ENCODE assay signal across 8 cellular contexts in the genomic region with DNA sequence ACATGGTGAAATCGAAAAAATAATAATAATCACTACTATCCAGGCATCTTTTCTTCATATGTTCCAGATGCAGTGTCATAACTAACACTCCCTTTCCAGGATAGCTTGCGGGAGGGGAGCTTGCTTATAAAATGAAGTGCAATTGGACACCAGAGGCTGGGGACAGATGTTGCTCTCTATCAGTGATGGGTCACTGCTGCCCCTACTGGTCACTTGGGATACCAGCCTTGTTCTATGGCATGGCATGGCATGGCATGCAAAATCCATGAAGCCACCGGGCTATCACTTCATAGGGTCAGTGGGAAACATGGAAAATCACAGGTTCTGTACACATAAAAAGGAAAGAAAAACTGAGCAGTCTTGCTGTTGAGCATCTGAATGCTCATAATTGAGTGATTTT.
DNase-seq lines count a peak whose midpoint lies in the region; ATAC-seq, FAIRE-seq and TF ChIP-seq lines count a peak whose summit lies in the region.

No MANE protein-coding gene starts in this region.

- H2BK120ac ChIP-seq in H1 (replicated peaks; ENCODE audit: low read depth, low read length): no peak overlapping the region

- intact Hi-C loops in left ventricle myocardium inferior (cut with micrococcal nuclease): no loop called here
- intact Hi-C loops in Panc1 (cut with micrococcal nuclease; ENCODE audit: unreplicated experiment): no loop called here

- no peak overlapping the region for H2BK15ac ChIP-seq in H1 (ENCODE audit: low read length)

- H2AK5ac ChIP-seq in H1 (ENCODE audit: low read depth, low read length): no peak overlapping the region

- H3K9me3 ChIP-seq in left ventricle myocardium inferior (replicated peaks) (no peaks in the 10 kb centered on the region), right atrium auricular region (no peaks in the 10 kb centered on the region), Panc1 (ENCODE audit: control insufficient read depth, insufficient read depth, low read depth, low read length) (no peaks in the 10 kb centered on the region), H1 (ENCODE audit: insufficient read depth in 2 of 2, low read depth in 1 of 2, low read length in 1 of 2) (no peaks in the 10 kb centered on the region), small intestine (ENCODE audit: control insufficient read depth, low read depth) (no peaks in the 10 kb centered on the region)

- H3K27me3 ChIP-seq in left ventricle myocardium inferior (ENCODE audit: low read depth): no peaks in the 10 kb centered on the region
- no peaks in the 10 kb centered on the region for H3K27me3 ChIP-seq in right atrium auricular region
- no peaks in the 10 kb centered on the region for H3K27me3 ChIP-seq in Panc1 (ENCODE audit: control insufficient read depth, insufficient read depth, low read length)
- no peaks in the 10 kb centered on the region for H3K27me3 ChIP-seq in H1 (replicated peaks in 1 of 4; ENCODE audit: control insufficient read depth in 3 of 4, extremely low read depth in 1 of 4, insufficient read depth in 3 of 4, low read length in 3 of 4)
- no peaks in the 10 kb centered on the region for H3K27me3 ChIP-seq in small intestine (ENCODE audit: control insufficient read depth in 2 of 2, insufficient read depth in 2 of 2, low read length in 2 of 2)

- no peak overlapping the region for H2AFZ ChIP-seq in H1 (ENCODE audit: low read length)

- no peak overlapping the region for H3K56ac ChIP-seq in H1 (replicated peaks; ENCODE audit: insufficient read length, low read depth, low read length)

- 75% methylated on average over 2 of the region's 3 CpGs; no CpG with 5 or more reads in 1 of the 2 experiments for WGBS in H1 (ENCODE audit: extremely low coverage in 1 of 2, insufficient coverage in 1 of 2, insufficient read length in 1 of 2, insufficient replicate concordance in 2 of 2, low coverage in 1 of 2, low lambda C conversion rate in 2 of 2, missing lambda C conversion rate in 1 of 2), 2 experiments
- 66 to 75% (median 73%) methylated on average over 3 of the region's 3 CpGs for WGBS in small intestine, 3 donors

- H4K20me1 ChIP-seq in H1 (replicated peaks in 1 of 2; ENCODE audit: control insufficient read depth in 1 of 2, insufficient read depth in 2 of 2, low read length in 2 of 2): no peaks in the 10 kb centered on the region

- H3K23ac ChIP-seq in H1 (ENCODE audit: insufficient read length): no peak overlapping the region

- H3K4me2 ChIP-seq in H1 (ENCODE audit: insufficient read depth in 1 of 2, low read depth in 2 of 2, low read length in 2 of 2): no peak overlapping the region

- no peak for TF ChIP-seq EP300 in H1 (IDR thresholded peaks at IDR 0.05; ENCODE audit: borderline replicate concordance in 1 of 2, low read depth in 2 of 2, low read length in 2 of 2)

- no peak overlapping the region for H4K91ac ChIP-seq in H1 (replicated peaks; ENCODE audit: insufficient read length, low read length)

- H3K23me2 ChIP-seq in H1 (ENCODE audit: low read depth, low read length): no peaks in the 10 kb centered on the region

- peak; percentile 52 for ATAC-seq in HG02642 (IDR thresholded peaks at IDR 0.05; ENCODE audit: poor library complexity, unreplicated experiment)
- no peak for ATAC-seq in Panc1
- ATAC-seq in GM18868 (IDR thresholded peaks at IDR 0.05; ENCODE audit: unreplicated experiment): no peak

- H3K18ac ChIP-seq in H1 (ENCODE audit: extremely low read depth, low read length): no peak overlapping the region

- H4K5ac ChIP-seq in H1 (ENCODE audit: insufficient read length, low read depth, low read length): no peak overlapping the region

- H3K4me1 ChIP-seq in left ventricle myocardium inferior (no peaks in the 10 kb centered on the region), right atrium auricular region (no peaks in the 10 kb centered on the region), Panc1 (ENCODE audit: control insufficient read depth, insufficient read depth, low read length) (no peaks in the 10 kb centered on the region), H1 (replicated peaks in 1 of 4; ENCODE audit: control insufficient read depth in 3 of 4, insufficient read depth in 4 of 4, low read length in 3 of 4) (no peaks in the 10 kb centered on the region), small intestine (ENCODE audit: control insufficient read depth in 2 of 2, insufficient read depth in 1 of 2, low read depth in 1 of 2, low read length in 1 of 2) (no peaks in the 10 kb centered on the region)

- in situ Hi-C loops in Panc1 (cut with HindIII; ENCODE audit: low pct_unique_long_range_greater_than_20kb, low sequenced_read_pairs): no loop called here

- H3K4ac ChIP-seq in H1 (replicated peaks; ENCODE audit: insufficient read length, low read depth, low read length): no peak overlapping the region

- TF ChIP-seq CTCF in left ventricle myocardium inferior (IDR thresholded peaks at IDR 0.05; ENCODE audit: borderline replicate concordance) (peak; percentile 32), right atrium auricular region (IDR thresholded peaks at IDR 0.05) (peak in 1 of 2 donors; percentile 39), Panc1 (IDR thresholded peaks at IDR 0.05) (peak; percentile 60), H1 (IDR thresholded peaks at IDR 0.05; ENCODE audit: control extremely low read depth in 1 of 3, insufficient read depth in 1 of 3, low read depth in 1 of 3, low read length in 3 of 3) (peak; percentile 58 to 69 (median 68))

- no peak for TF ChIP-seq POLR2A in H1 (IDR thresholded peaks at IDR 0.05; ENCODE audit: control extremely low read depth in 1 of 2, low read depth in 2 of 2, low read length in 2 of 2)

- no peak overlapping the region for H2BK12ac ChIP-seq in H1 (ENCODE audit: low read depth, low read length)

- no peaks in the 10 kb centered on the region for H3K36me3 ChIP-seq in left ventricle myocardium inferior
- H3K36me3 ChIP-seq in right atrium auricular region: no peaks in the 10 kb centered on the region
- no peaks in the 10 kb centered on the region for H3K36me3 ChIP-seq in Panc1 (ENCODE audit: control insufficient read depth, insufficient read depth, low read length)
- no peaks in the 10 kb centered on the region for H3K36me3 ChIP-seq in H1 (ENCODE audit: control insufficient read depth in 2 of 4, insufficient read depth in 4 of 4, low read length in 3 of 4)
- no peaks in the 10 kb centered on the region for H3K36me3 ChIP-seq in small intestine (ENCODE audit: control insufficient read depth in 2 of 2, insufficient read depth in 2 of 2, low read length in 2 of 2)

- H2BK20ac ChIP-seq in H1 (ENCODE audit: low read length): no peak overlapping the region

- H4K8ac ChIP-seq in H1 (ENCODE audit: extremely low read depth, insufficient read depth, low read length): no peak overlapping the region

- BruUV-seq in Panc1 (replicated peaks; lab: Mats Ljungman, UMichigan): no TSS peak

- H3K9ac ChIP-seq in H1 (replicated peaks in 1 of 4; ENCODE audit: extremely low read depth in 1 of 4, low read depth in 3 of 4, low read length in 3 of 4): no peak overlapping the region

- no peak overlapping the region for H3K27ac ChIP-seq in left ventricle myocardium inferior (replicated peaks)
- H3K27ac ChIP-seq in right atrium auricular region: no peak overlapping the region
- no peak overlapping the region for H3K27ac ChIP-seq in Panc1 (ENCODE audit: low read length)
- H3K27ac ChIP-seq in H1 (ENCODE audit: low read depth, low read length): no peak overlapping the region
- H3K27ac ChIP-seq in small intestine (ENCODE audit: low read depth in 1 of 2, low read length in 1 of 2): no peak overlapping the region

- TF ChIP-seq RAD21 in H1 (IDR thresholded peaks at IDR 0.05 in 1 of 2, conservative IDR thresholded peaks at IDR 0.05 in 1 of 2; ENCODE audit: low read depth in 2 of 2, low read length in 2 of 2): peak; percentile 60 to 68

- no peak overlapping the region for H3K14ac ChIP-seq in H1 (ENCODE audit: insufficient read length)

- H3K4me3 ChIP-seq in left ventricle myocardium inferior: no peak overlapping the region
- H3K4me3 ChIP-seq in right atrium auricular region: no peak overlapping the region
- no peak overlapping the region for H3K4me3 ChIP-seq in Panc1 (ENCODE audit: low read depth in 2 of 2, low read length in 2 of 2)
- no peak overlapping the region for H3K4me3 ChIP-seq in H1 (ENCODE audit: extremely low read depth in 1 of 4, insufficient read depth in 2 of 4, low read depth in 3 of 4, low read length in 4 of 4)
- H3K4me3 ChIP-seq in small intestine (ENCODE audit: low read depth in 1 of 2, low read length in 2 of 2): no peak overlapping the region

- H3K79me1 ChIP-seq in H1 (ENCODE audit: low read depth, low read length): no peaks in the 10 kb centered on the region

- no peak for DNase-seq in left ventricle myocardium inferior
- no peak for DNase-seq in right atrium auricular region (ENCODE audit: low spot score)
- DNase-seq in Panc1 (ENCODE audit: low read depth, low spot score): no peak
- peak in 1 of 2 experiments; percentile 55 for DNase-seq in H1 (ENCODE audit: low read depth in 1 of 2, low spot score in 2 of 2)
- peak; percentile 26 for DNase-seq in small intestine
- DNase-seq in stimulated activated naive CD4-positive, alpha-beta T cell treated with Interleukin-2 at 50 U/mL for 16 hours (lab: John Stamatoyannopoulos, UW): no peak

- CTCF ChIA-PET in Panc1 (lab: Charles Lee) (no interaction called here), H1 (lab: Charles Lee; ENCODE audit: partially characterized antibody) (interaction anchor here (0.6 to 1.6 kb wide), 4 partner anchors 9 to 442 kb away, joined by 3 to 8 read pairs (median 6); no protein-coding TSS in a partner anchor)

- peak; percentile 91 for FAIRE-seq in H1 (lab: Jason Lieb, UNC)
- FAIRE-seq in small intestine (lab: Jason Lieb, UNC): no peak

- no peak overlapping the region for H2BK5ac ChIP-seq in H1 (ENCODE audit: low read depth, low read length)

- POLR2A ChIA-PET in Panc1 (lab: Charles Lee) (no interaction called here), H1 (lab: Charles Lee; ENCODE audit: partially characterized antibody) (no interaction called here)

- H3K79me2 ChIP-seq in H1 (ENCODE audit: control insufficient read depth in 1 of 2, insufficient read depth in 2 of 2, low read length in 2 of 2): no peaks in the 10 kb centered on the region

TF ChIP-seq in H1, 55 proteins besides CTCF, POLR2A, EP300 and RAD21 (continues in another document):
- no peak for TF ChIP-seq MAFK (IDR thresholded peaks at IDR 0.05; ENCODE audit: low read depth, low read length)
- no peak for TF ChIP-seq RNF2 (IDR thresholded peaks at IDR 0.05; ENCODE audit: borderline replicate concordance, low read depth, low read length, missing control alignments, poor library complexity, severe bottlenecking)
- TF ChIP-seq POU5F1 (IDR thresholded peaks at IDR 0.05; ENCODE audit: low read depth, low read length): no peak
- no peak for TF ChIP-seq PHF8 (conservative IDR thresholded peaks at IDR 0.05; ENCODE audit: low read depth, low read length)
- TF ChIP-seq ASH2L (IDR thresholded peaks at IDR 0.05; ENCODE audit: low read length): no peak
- TF ChIP-seq BRCA1 (IDR thresholded peaks at IDR 0.05; ENCODE audit: low read depth, low read length): no peak
- no peak for TF ChIP-seq EGR1 (IDR thresholded peaks at IDR 0.05; ENCODE audit: borderline replicate concordance, low read depth, low read length)
- TF ChIP-seq POLR2AphosphoS5 (IDR thresholded peaks at IDR 0.05; ENCODE audit: low read depth, low read length): no peak
- no peak for TF ChIP-seq CTBP2 (IDR thresholded peaks at IDR 0.05; ENCODE audit: borderline replicate concordance, insufficient read depth, insufficient read length, low read length)
- TF ChIP-seq HDAC6 (IDR thresholded peaks at IDR 0.05; ENCODE audit: low read depth, low read length): no peak
